In the genomic region with DNA sequence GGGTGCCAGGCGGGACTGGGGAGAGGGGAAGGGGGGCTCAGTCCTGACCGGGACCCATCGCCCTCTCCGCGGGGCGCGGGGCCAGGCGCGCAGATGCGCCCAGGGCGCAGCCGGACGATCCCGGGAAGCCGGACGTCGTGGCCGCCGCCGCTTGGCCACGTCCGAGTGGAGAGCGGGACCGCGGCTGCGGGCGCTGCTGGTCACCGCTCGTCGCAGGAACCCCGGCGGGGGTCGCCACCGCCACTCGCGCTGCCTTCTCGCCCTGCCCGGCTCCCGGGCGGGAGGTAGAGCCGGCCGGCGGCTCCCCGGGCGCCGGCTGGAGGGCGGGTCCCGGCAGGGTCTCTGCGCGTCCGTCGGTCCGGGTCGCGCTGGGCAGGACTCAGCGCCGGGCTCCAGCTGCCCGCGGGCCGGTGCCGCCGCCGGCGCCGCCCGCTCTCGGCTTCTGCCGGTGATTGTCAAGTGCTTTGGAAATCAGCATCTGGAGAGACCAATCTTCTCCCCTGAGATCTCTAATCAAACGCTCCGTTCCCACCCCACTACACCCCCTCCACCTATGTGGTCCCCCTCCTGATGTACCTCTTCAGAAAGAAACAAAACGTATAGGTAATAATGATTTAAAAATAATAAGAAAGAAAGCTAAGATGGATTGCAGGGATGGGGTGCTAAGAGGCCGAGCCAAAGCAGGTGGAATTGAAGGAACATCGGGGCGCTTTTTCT, we compare ENCODE assay signal across 10 cellular contexts.
DNase-seq lines count a peak whose midpoint lies in the region; ATAC-seq and TF ChIP-seq lines count a peak whose summit lies in the region.
"Had no signal": no experiment of that assay in that cellular context is flagged by ENCODE, and none has a peak within 500 bp of the region (broad histone marks: within the 10 kb centered on the region; RNA-seq: fewer than 3 reads in every experiment).

No MANE protein-coding gene starts in this region.

- no peaks in the 10 kb centered on the region for H3K9me3 Mint-ChIP-seq in stimulated activated naive CD8-positive, alpha-beta T cell treated with anti-CD3 and anti-CD28 coated beads, Interleukin-15, amount 100 ng/mL, for 72 hours
- H3K9me3 Mint-ChIP-seq in endodermal cell: no peaks in the 10 kb centered on the region
- peaks cover 0 to 8% (median 4%) of the 10 kb centered on the region in 6 donors for H3K9me3 Mint-ChIP-seq in immature natural killer cell

- no peaks in the 10 kb centered on the region for H3K4me1 Mint-ChIP-seq in stimulated activated naive CD8-positive, alpha-beta T cell treated with anti-CD3 and anti-CD28 coated beads, Interleukin-15, amount 100 ng/mL, for 72 hours
- H3K4me1 Mint-ChIP-seq in endodermal cell (no peaks in the 10 kb centered on the region), immature natural killer cell (no peaks in the 10 kb centered on the region)

- H3K4me1 ChIP-seq in endodermal cell (ENCODE audit: control insufficient read depth, insufficient read depth, low read length) (no peaks in the 10 kb centered on the region), mesodermal cell (ENCODE audit: control insufficient read depth, insufficient read depth, low read length, poor library complexity, severe bottlenecking) (no peaks in the 10 kb centered on the region)

- H3K27me3 Mint-ChIP-seq in stimulated activated naive CD8-positive, alpha-beta T cell treated with anti-CD3 and anti-CD28 coated beads, Interleukin-15, amount 100 ng/mL, for 72 hours: peaks cover 51% of the 10 kb centered on the region
- H3K27me3 Mint-ChIP-seq in endodermal cell (ENCODE audit: insufficient read depth) (peaks cover 83% of the 10 kb centered on the region), immature natural killer cell (ENCODE audit: low read depth in 3 of 3) (peaks cover 9 to 23% (median 12%) of the 10 kb centered on the region in 3 donors)

- no peak overlapping the region for H3K27ac ChIP-seq in endodermal cell (ENCODE audit: low read depth, low read length)
- no peak overlapping the region for H3K27ac ChIP-seq in mesodermal cell (ENCODE audit: low read depth, low read length, severe bottlenecking)

- no peaks in the 10 kb centered on the region for H3K36me3 ChIP-seq in endodermal cell (ENCODE audit: control insufficient read depth, insufficient read depth, low read length)
- no peaks in the 10 kb centered on the region for H3K36me3 ChIP-seq in mesodermal cell (ENCODE audit: control insufficient read depth, insufficient read depth, low read length)

- peak overlapping the region; percentile 68 for H3K4me3 ChIP-seq in endodermal cell (ENCODE audit: low read length)
- H3K4me3 ChIP-seq in mesodermal cell (ENCODE audit: extremely low read depth, insufficient read depth, low read length, poor library complexity, severe bottlenecking): peak overlapping the region; percentile 32

- TF ChIP-seq CTCF in endodermal cell (conservative IDR thresholded peaks at IDR 0.05): no peak

- ATAC-seq in stimulated activated naive CD8-positive, alpha-beta T cell treated with anti-CD3 and anti-CD28 coated beads, Interleukin-15, amount 100 ng/mL, for 72 hours: peak; percentile 31
- ATAC-seq in stimulated activated naive CD8-positive, alpha-beta T cell treated with anti-CD3 and anti-CD28 coated beads, Interleukin-15, Interleukin-2, amounts not matched to agents 100 U/mL and 50 U/mL, for 24 hours: no peak
- ATAC-seq in GM19463 (IDR thresholded peaks at IDR 0.05; ENCODE audit: unreplicated experiment) (no peak), GM21786 (IDR thresholded peaks at IDR 0.05; ENCODE audit: unreplicated experiment) (no peak)

- 0 to 1% methylated on average over 16 to 71 of the region's 74 CpGs for WGBS in endodermal cell (ENCODE audit: insufficient coverage in 1 of 2, insufficient read length in 1 of 2), 2 experiments
- WGBS in mesodermal cell (ENCODE audit: insufficient coverage in 2 of 2), 2 experiments: 1% methylated on average over 47 to 68 of the region's 74 CpGs

- peaks cover 92% of the 10 kb centered on the region for H3K27me3 ChIP-seq in endodermal cell (ENCODE audit: control insufficient read depth, insufficient read depth, low read length, poor library complexity, severe bottlenecking)

- H3K9me3 ChIP-seq in endodermal cell (ENCODE audit: control insufficient read depth, low read length) (no peaks in the 10 kb centered on the region), mesodermal cell (ENCODE audit: control insufficient read depth, low read length) (no peaks in the 10 kb centered on the region)

- H3K27ac Mint-ChIP-seq in stimulated activated naive CD8-positive, alpha-beta T cell treated with anti-CD3 and anti-CD28 coated beads, Interleukin-15, amount 100 ng/mL, for 72 hours: no peak overlapping the region
- H3K27ac Mint-ChIP-seq in endodermal cell (no peak overlapping the region), immature natural killer cell (no peak overlapping the region)
- H3K27ac Mint-ChIP-seq: CD4-positive, CD25-positive, alpha-beta regulatory T cell had no signal

- H3K36me3 Mint-ChIP-seq in endodermal cell (ENCODE audit: low read depth) (no peaks in the 10 kb centered on the region), immature natural killer cell (no peaks in the 10 kb centered on the region)
- H3K36me3 Mint-ChIP-seq: CD4-positive, CD25-positive, alpha-beta regulatory T cell had no signal

- H3K4me3 Mint-ChIP-seq in stimulated activated naive CD8-positive, alpha-beta T cell treated with anti-CD3 and anti-CD28 coated beads, Interleukin-15, amount 100 ng/mL, for 72 hours: no peak overlapping the region
- H3K4me3 Mint-ChIP-seq in endodermal cell: peak overlapping the region; percentile 38
- H3K4me3 Mint-ChIP-seq in immature natural killer cell: no peak overlapping the region
- H3K4me3 Mint-ChIP-seq: CD4-positive, CD25-positive, alpha-beta regulatory T cell had no signal

- H3K9ac ChIP-seq in endodermal cell (ENCODE audit: extremely low read depth, low read length, poor library complexity, severe bottlenecking): no peak overlapping the region

- DNase-seq in stimulated activated naive CD8-positive, alpha-beta T cell treated with anti-CD3 and anti-CD28 coated beads, Interleukin-15, amount 100 ng/mL, for 72 hours: no peak
- no peak for DNase-seq in stimulated activated naive CD8-positive, alpha-beta T cell treated with anti-CD3 and anti-CD28 coated beads, Interleukin-15, Interleukin-2, amounts not matched to agents 100 U/mL and 50 U/mL, for 24 hours
- DNase-seq in endodermal cell (peak; percentile 65), immature natural killer cell (no peak)
- DNase-seq in stimulated activated CD4-positive, alpha-beta T cell treated with anti-CD3 and anti-CD28 coated beads, Interleukin-2, amount 100 ng/mL, for 48 hours: no peak
- DNase-seq: CD4-positive, CD25-positive, alpha-beta regulatory T cell; NCI-H1048 had no signal
